ENCODE assay signal across 23 cellular contexts in the genomic region with DNA sequence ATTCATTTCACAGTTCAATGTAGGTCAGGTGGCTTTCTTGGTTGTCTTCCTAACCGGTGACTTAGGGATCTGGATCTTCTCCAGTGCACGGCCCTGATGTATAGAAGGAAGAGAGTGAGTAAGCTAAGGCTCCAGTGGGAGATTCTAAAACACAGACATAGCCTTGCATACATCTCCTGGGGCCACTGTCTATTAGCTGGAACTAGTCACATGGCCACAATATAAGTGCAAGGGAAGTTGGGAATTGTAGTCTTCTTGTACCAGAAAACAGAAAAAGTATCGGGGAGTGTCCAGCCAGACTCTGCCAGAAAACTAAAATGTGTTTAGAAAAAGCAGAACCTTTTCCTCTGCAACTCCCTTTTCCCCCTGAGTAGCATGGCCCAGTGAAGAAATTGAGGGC.
"Had no signal": no experiment of that assay in that cellular context is flagged by ENCODE, and none has a peak within 500 bp of the region (broad histone marks: within the 10 kb centered on the region; RNA-seq: fewer than 3 reads in every experiment).

No MANE protein-coding gene starts in this region.

- FAIRE-seq: RCC 7860 had no signal

- H3K9me3 Mint-ChIP-seq: activated CD8-positive, alpha-beta T cell treated with anti-CD3 and anti-CD28 coated beads for 36 hours; activated T-cell treated with anti-CD3 and anti-CD28 coated beads, Interleukin-2, amount 50 U/mL, for 72 hours had no signal

- H3K27me3 Mint-ChIP-seq: activated CD8-positive, alpha-beta T cell treated with anti-CD3 and anti-CD28 coated beads for 36 hours had no signal

- H3K27ac Mint-ChIP-seq: activated CD8-positive, alpha-beta T cell treated with anti-CD3 and anti-CD28 coated beads for 36 hours; activated T-cell treated with anti-CD3 and anti-CD28 coated beads, Interleukin-2, amount 50 U/mL, for 72 hours; activated T-helper 2 cell treated with anti-CD3 and anti-CD28 coated beads, Interferon-gamma antibody, Interleukin-2, Interleukin-4, amounts not matched to agents 10 μg/mL and 5 μg/mL and 100 μg/mL, durations not matched to agents 14 hours and 24 hours and 36 hours had no signal

- H3K9me3 ChIP-seq: breast epithelium had no signal

- H3K4me3 ChIP-seq: breast epithelium, SK-N-MC had no signal

- H3K36me3 ChIP-seq: breast epithelium, WERI-Rb-1 had no signal

- H3K4me1 ChIP-seq: breast epithelium had no signal

- H3K27me3 ChIP-seq: breast epithelium had no signal

- H3K4me3 Mint-ChIP-seq: activated CD8-positive, alpha-beta T cell treated with anti-CD3 and anti-CD28 coated beads for 36 hours; activated T-cell treated with anti-CD3 and anti-CD28 coated beads, Interleukin-2, amount 50 U/mL, for 72 hours had no signal

- ATAC-seq: activated CD4-positive, CD25-positive, alpha-beta regulatory T cell treated with anti-CD3 and anti-CD28 coated beads, Interleukin-2, amount 50 U/mL, for 24 hours; activated CD8-positive, alpha-beta T cell treated with anti-CD3 and anti-CD28 coated beads for 36 hours; activated T-cell treated with anti-CD3 and anti-CD28 coated beads, Interleukin-2, amount 50 U/mL, for 72 hours; PC-3 had no signal

- H3K27ac ChIP-seq: breast epithelium, SK-N-MC, WERI-Rb-1 had no signal

- DNase-seq: activated CD4-positive, alpha-beta T cell treated with anti-CD3 and anti-CD28 coated beads for 4 hours; activated CD8-positive, alpha-beta memory T cell treated with anti-CD3 and anti-CD28 coated beads, Interleukin-2, amount 50 U/mL, for 4 hours; activated CD8-positive, alpha-beta T cell treated with anti-CD3 and anti-CD28 coated beads for 36 hours; activated gamma-delta T cell treated with Interleukin-2 at 50 U/mL for 16 hours; activated naive CD4-positive, alpha-beta T cell treated with anti-CD3 and anti-CD28 coated beads, Interleukin-2, amount 50 U/mL, for 16 hours; activated T-cell treated with anti-CD3 and anti-CD28 coated beads, Interleukin-2, amount 50 U/mL, for 72 hours; aorta; caudate nucleus; NCI-H1048; NCI-H146; NCI-H187 treated with DMSO at 0.1 percent for 48 hours; NCI-H2081 treated with DMSO at 0.1 percent for 48 hours; NCI-H446; NCI-H524; PC-3; SIG-M5; T-helper 1 cell; WERI-Rb-1 had no signal
